13 cellular contexts compared by ENCODE assay signal in genomic region chr18:46051731-46052461, GRCh38. TPM values are rescaled to one million over a fixed set of nuclear protein-coding genes. Genes with fewer than 3 reads are reported as not detected.
A peak's percentile ranks its signal among the peaks of the same experiment; 100 is the strongest.
DNase-seq lines count a peak whose midpoint lies in the region; ATAC-seq and TF ChIP-seq lines count a peak whose summit lies in the region.
"Had no signal": no experiment of that assay in that cellular context is flagged by ENCODE, and none has a peak within 500 bp of the region (broad histone marks: within the 10 kb centered on the region; RNA-seq: fewer than 3 reads in every experiment).

No MANE protein-coding gene starts in this region.

- peaks cover 57% of the 10 kb centered on the region for H3K4me1 Mint-ChIP-seq in CD14-positive monocyte
- H3K4me1 Mint-ChIP-seq in stimulated activated effector memory CD8-positive, alpha-beta T cell treated with anti-CD3 and anti-CD28 coated beads, Interleukin-12 subunit alpha, Interleukin-12 subunit beta, amount 100 ng/mL, for 72 hours, result peaks cover 46% of the 10 kb centered on the region

- no peak for TF ChIP-seq CTCF in CD14-positive monocyte (IDR thresholded peaks at IDR 0.05)
- no peak for TF ChIP-seq CTCF in fibroblast of villous mesenchyme (IDR thresholded peaks at IDR 0.05; ENCODE audit: insufficient read depth, low read depth, low read length)

- H3K9me3 Mint-ChIP-seq in CD14-positive monocyte, result peaks cover 0 to 1% (median 0%) of the 10 kb centered on the region in 7 donors
- H3K9me3 Mint-ChIP-seq in stimulated activated effector memory CD8-positive, alpha-beta T cell treated with anti-CD3 and anti-CD28 coated beads, Interleukin-12 subunit alpha, Interleukin-12 subunit beta, amount 100 ng/mL, for 72 hours, result no peaks in the 10 kb centered on the region
- H3K9me3 Mint-ChIP-seq: T-cell had no signal

- peaks cover 10 to 12% of the 10 kb centered on the region in 2 donors for H3K36me3 Mint-ChIP-seq in CD14-positive monocyte
- no peaks in the 10 kb centered on the region for H3K36me3 Mint-ChIP-seq in stimulated activated effector memory CD8-positive, alpha-beta T cell treated with anti-CD3 and anti-CD28 coated beads, Interleukin-12 subunit alpha, Interleukin-12 subunit beta, amount 100 ng/mL, for 72 hours
- H3K36me3 Mint-ChIP-seq: T-cell had no signal

- no peak overlapping the region for H3K4me3 ChIP-seq in fibroblast of villous mesenchyme (ENCODE audit: low read depth, low read length)

- intact Hi-C loops in CD14-positive monocyte (cut with micrococcal nuclease) (no loop called here), Right ventricle myocardium inferior (cut with DNase I) (loop anchor here (2.0 kb wide), 1 partner anchor 43 kb away; no protein-coding TSS in a partner anchor)

- H3K27ac Mint-ChIP-seq in CD14-positive monocyte, result peak overlapping the region in 4 of 7 donors; percentile 36 to 63 (median 53)
- H3K27ac Mint-ChIP-seq in stimulated activated effector memory CD8-positive, alpha-beta T cell treated with anti-CD3 and anti-CD28 coated beads, Interleukin-12 subunit alpha, Interleukin-12 subunit beta, amount 100 ng/mL, for 72 hours, result no peak overlapping the region

- no peaks in the 10 kb centered on the region for H3K27me3 Mint-ChIP-seq in CD14-positive monocyte (ENCODE audit: low read depth in 3 of 3)
- H3K27me3 Mint-ChIP-seq: CD4-positive, CD25-positive, alpha-beta regulatory T cell; T-cell had no signal

- no peak for ATAC-seq in GM18907 (IDR thresholded peaks at IDR 0.05; ENCODE audit: unreplicated experiment)
- no peak for ATAC-seq in Right ventricle myocardium inferior
- ATAC-seq in stimulated activated effector memory CD8-positive, alpha-beta T cell treated with anti-CD3 and anti-CD28 coated beads, Interleukin-12 subunit alpha, Interleukin-12 subunit beta, amount 100 ng/mL, for 72 hours, result no peak
- ATAC-seq: T-cell had no signal

- DNase-seq in CD14-positive monocyte (ENCODE audit: low spot score), result no peak
- peak; percentile 75 for DNase-seq in RPMI7951 (ENCODE audit: low read depth)
- peak; percentile 80 for DNase-seq in fibroblast of villous mesenchyme (ENCODE audit: low read depth)
- peak; percentile 96 for DNase-seq in non-pigmented ciliary epithelial cell (ENCODE audit: low read depth)
- DNase-seq in stimulated activated CD4-positive, alpha-beta T cell treated with anti-CD3 and anti-CD28 coated beads, Interleukin-1b, Interleukin-23, amount 100 ng/mL, for 48 hours, result no peak
- DNase-seq in Right ventricle myocardium inferior (ENCODE audit: missing footprints), result no peak
- DNase-seq in stimulated activated effector memory CD8-positive, alpha-beta T cell treated with anti-CD3 and anti-CD28 coated beads, Interleukin-12 subunit alpha, Interleukin-12 subunit beta, amount 100 ng/mL, for 72 hours (ENCODE audit: low spot score in 2 of 2), result no peak
- DNase-seq: CD4-positive, CD25-positive, alpha-beta regulatory T cell; Kasumi-1; NCI-H69; nucleus accumbens; T-cell had no signal

- no peak overlapping the region for H3K4me3 Mint-ChIP-seq in CD14-positive monocyte
- H3K4me3 Mint-ChIP-seq in stimulated activated effector memory CD8-positive, alpha-beta T cell treated with anti-CD3 and anti-CD28 coated beads, Interleukin-12 subunit alpha, Interleukin-12 subunit beta, amount 100 ng/mL, for 72 hours, result no peak overlapping the region
- H3K4me3 Mint-ChIP-seq: CD4-positive, CD25-positive, alpha-beta regulatory T cell; T-cell had no signal

RNA-seq across cellular contexts. Expression of gene PSTPIP2, which starts 20.2 kb away (rescaled TPM):
- polyA plus RNA-seq in CD14-positive monocyte, result 10 to 100 TPM; 35.0 to 42.3 TPM
- total RNA-seq in RPMI7951 (2014; rRNA removed; shearing (Covaris generic)), result 0.36 and 0.68 TPM in 2 replicates
- total RNA-seq in fibroblast of villous mesenchyme (8.7 and 21.2 TPM in 2 replicates), Right ventricle myocardium inferior (2.0 TPM)

RNA-seq across cellular contexts. Expression of gene ATP5F1A, which starts 46.2 kb away (rescaled TPM):
- polyA plus RNA-seq in CD14-positive monocyte, result 100 to 1,000 TPM; 524 to 553 TPM
- 597 and 611 TPM in 2 replicates for total RNA-seq in RPMI7951 (2014; rRNA removed; shearing (Covaris generic))
- total RNA-seq in fibroblast of villous mesenchyme (671 and 759 TPM in 2 replicates), Right ventricle myocardium inferior (1,797 TPM)

RNA-seq across cellular contexts. Expression of gene HAUS1, which starts 52.3 kb away (rescaled TPM):
- 10 to 100 TPM; 34.6 to 50.4 TPM for polyA plus RNA-seq in CD14-positive monocyte
- 137 and 150 TPM in 2 replicates for total RNA-seq in RPMI7951 (2014; rRNA removed; shearing (Covaris generic))
- 37.1 and 51.2 TPM in 2 replicates for total RNA-seq in fibroblast of villous mesenchyme
- 7.1 TPM for total RNA-seq in Right ventricle myocardium inferior

Comparison
In these comparisons a context has a peak if more than half of its experiments do, and no peak if none do; other contexts are left out.
1. DNase-seq: peak in RPMI7951 (single experiment), fibroblast of villous mesenchyme (single experiment) and non-pigmented ciliary epithelial cell (single experiment); none in CD14-positive monocyte (single experiment), stimulated activated CD4-positive, alpha-beta T cell treated with anti-CD3 and anti-CD28 coated beads, Interleukin-1b, Interleukin-23, amount 100 ng/mL, for 48 hours (single experiment), Right ventricle myocardium inferior (single experiment) and stimulated activated effector memory CD8-positive, alpha-beta T cell treated with anti-CD3 and anti-CD28 coated beads, Interleukin-12 subunit alpha, Interleukin-12 subunit beta, amount 100 ng/mL, for 72 hours (0 of 2).